ENCODE assay signal across 1 cellular context in the genomic region with DNA sequence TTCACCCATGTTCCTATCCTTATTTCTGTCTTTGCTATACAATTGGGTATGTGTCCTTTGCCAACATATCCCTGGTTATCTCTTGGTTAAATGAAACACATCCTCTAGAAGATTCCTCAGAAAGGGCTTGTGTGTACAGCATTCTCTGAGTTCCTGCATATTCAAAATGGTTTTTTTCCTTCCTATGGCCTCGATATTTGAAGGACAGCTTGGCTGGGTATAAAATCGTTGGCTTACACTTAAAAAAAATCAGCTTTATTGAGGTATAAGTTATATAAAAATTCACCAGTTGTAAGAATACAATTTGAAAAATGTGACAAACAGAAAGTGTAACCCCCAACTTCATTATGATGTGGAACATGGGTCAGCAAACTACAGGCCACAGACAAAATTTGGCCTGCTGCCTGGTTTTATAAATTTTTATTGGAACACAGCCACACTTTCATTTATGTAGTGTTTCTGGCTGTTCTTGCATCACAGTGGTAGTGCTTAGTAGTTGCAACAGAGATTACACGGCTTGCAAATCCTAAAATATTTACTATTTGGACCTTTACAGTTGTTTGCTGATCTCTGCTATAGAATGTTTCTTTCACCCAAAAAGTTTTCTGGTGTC.
TF ChIP-seq lines count a peak whose summit lies in the region.

No MANE protein-coding gene starts in this region.

TF ChIP-seq in endothelial cell of umbilical vein, 7 proteins besides CTCF, POLR2A, EP300 and RAD21:
- TF ChIP-seq, protein P1, sequence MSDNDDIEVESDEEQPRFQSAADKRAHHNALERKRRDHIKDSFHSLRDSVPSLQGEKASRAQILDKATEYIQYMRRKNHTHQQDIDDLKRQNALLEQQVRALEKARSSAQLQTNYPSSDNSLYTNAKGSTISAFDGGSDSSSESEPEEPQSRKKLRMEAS (IDR thresholded peaks at IDR 0.05; ENCODE audit: insufficient read depth, insufficient read length), result no peak
- no peak for TF ChIP-seq EZH2 (IDR thresholded peaks at IDR 0.05; ENCODE audit: borderline replicate concordance, low read depth, low read length, severe bottlenecking)
- TF ChIP-seq MYC (IDR thresholded peaks at IDR 0.05; ENCODE audit: low read depth, low read length), result no peak
- no peak for TF ChIP-seq POLR2AphosphoS5 (IDR thresholded peaks at IDR 0.05; ENCODE audit: insufficient read depth, low read depth, low read length)
- TF ChIP-seq JUN (IDR thresholded peaks at IDR 0.05; ENCODE audit: borderline replicate concordance, insufficient read depth, insufficient read length, low read depth), result no peak
- TF ChIP-seq GATA2 (IDR thresholded peaks at IDR 0.05; ENCODE audit: insufficient read depth, insufficient read length, low read depth, low read length), result no peak
- no peak for TF ChIP-seq FOS (IDR thresholded peaks at IDR 0.05; ENCODE audit: borderline replicate concordance, insufficient read depth, low read length)
